ENCODE assay signal across 2 cellular contexts in genomic region chr1:61659061-61659460, GRCh38.
TF ChIP-seq lines count a peak whose summit lies in the region.

No MANE protein-coding gene starts in this region.

TF ChIP-seq in HepG2, 621 proteins besides CTCF, POLR2A, EP300 and RAD21:
- TF ChIP-seq ESRRA (CRISPR knock-in tag; IDR thresholded peaks at IDR 0.05; ENCODE audit: low read depth) (no peak), ZNF629 (CRISPR knock-in tag; conservative IDR thresholded peaks at IDR 0.05) (peak; percentile 51), ZNF576 (CRISPR knock-in tag; IDR thresholded peaks at IDR 0.05) (peak; percentile 45; the same call in 1 of the 2 replicates), STAG1 (CRISPR knock-in tag; IDR thresholded peaks at IDR 0.05) (peak; percentile 23; the same call in 1 of the 2 replicates)

TF ChIP-seq in endothelial cell of umbilical vein, 7 proteins besides CTCF, POLR2A, EP300 and RAD21:
- no peak for TF ChIP-seq FOS (IDR thresholded peaks at IDR 0.05; ENCODE audit: borderline replicate concordance, insufficient read depth, low read length)
- TF ChIP-seq POLR2AphosphoS5 (IDR thresholded peaks at IDR 0.05; ENCODE audit: insufficient read depth, low read depth, low read length): no peak
- TF ChIP-seq JUN (IDR thresholded peaks at IDR 0.05; ENCODE audit: borderline replicate concordance, insufficient read depth, insufficient read length, low read depth): no peak
- no peak for TF ChIP-seq MAX (IDR thresholded peaks at IDR 0.05; ENCODE audit: insufficient read depth, insufficient read length)
- no peak for TF ChIP-seq EZH2 (IDR thresholded peaks at IDR 0.05; ENCODE audit: borderline replicate concordance, low read depth, low read length, severe bottlenecking)
- TF ChIP-seq GATA2 (IDR thresholded peaks at IDR 0.05; ENCODE audit: insufficient read depth, insufficient read length, low read depth, low read length): no peak
